1 cellular context compared by ENCODE assay signal in genomic region chr1:44420535-44420934, GRCh38.
TF ChIP-seq lines count a peak whose summit lies in the region.

No MANE protein-coding gene starts in this region.

TF ChIP-seq in K562, 482 proteins besides CTCF, POLR2A, EP300 and RAD21 (continued from another document):
- peak; percentile 76 for TF ChIP-seq RBM25 (IDR thresholded peaks at IDR 0.05; ENCODE audit: low read depth, low read length, severe bottlenecking)
